In genomic region chr14:73949752-73950734, GRCh38 we compare ENCODE assay signal across 1 cellular context.
TF ChIP-seq lines count a peak whose summit lies in the region.

TSS of gene COQ6 (plus strand) at chr14:73950302. CDS start at chr14:73950333, 31 bp downstream.
A gene with protein sequence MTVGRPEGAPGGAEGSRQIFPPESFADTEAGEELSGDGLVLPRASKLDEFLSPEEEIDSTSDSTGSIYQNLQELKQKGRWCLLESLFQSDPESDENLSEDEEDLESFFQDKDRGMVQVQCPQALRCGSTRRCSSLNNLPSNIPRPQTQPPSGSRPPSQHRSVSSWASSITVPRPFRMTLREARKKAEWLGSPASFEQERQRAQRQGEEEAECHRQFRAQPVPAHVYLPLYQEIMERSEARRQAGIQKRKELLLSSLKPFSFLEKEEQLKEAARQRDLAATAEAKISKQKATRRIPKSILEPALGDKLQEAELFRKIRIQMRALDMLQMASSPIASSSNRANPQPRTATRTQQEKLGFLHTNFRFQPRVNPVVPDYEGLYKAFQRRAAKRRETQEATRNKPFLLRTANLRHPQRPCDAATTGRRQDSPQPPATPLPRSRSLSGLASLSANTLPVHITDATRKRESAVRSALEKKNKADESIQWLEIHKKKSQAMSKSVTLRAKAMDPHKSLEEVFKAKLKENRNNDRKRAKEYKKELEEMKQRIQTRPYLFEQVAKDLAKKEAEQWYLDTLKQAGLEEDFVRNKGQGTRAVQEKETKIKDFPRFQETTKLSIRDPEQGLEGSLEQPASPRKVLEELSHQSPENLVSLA (minus strand): TSS chr14:73950094. CDS start chr14:73950026, 68 bp downstream.

TF ChIP-seq in HepG2, 621 proteins besides CTCF, POLR2A, EP300 and RAD21 (continued from another document and continues in another):
- TF ChIP-seq TRAFD1 (CRISPR knock-in tag; IDR thresholded peaks at IDR 0.05; ENCODE audit: borderline replicate concordance) = no peak
- TF ChIP-seq, protein P1, sequence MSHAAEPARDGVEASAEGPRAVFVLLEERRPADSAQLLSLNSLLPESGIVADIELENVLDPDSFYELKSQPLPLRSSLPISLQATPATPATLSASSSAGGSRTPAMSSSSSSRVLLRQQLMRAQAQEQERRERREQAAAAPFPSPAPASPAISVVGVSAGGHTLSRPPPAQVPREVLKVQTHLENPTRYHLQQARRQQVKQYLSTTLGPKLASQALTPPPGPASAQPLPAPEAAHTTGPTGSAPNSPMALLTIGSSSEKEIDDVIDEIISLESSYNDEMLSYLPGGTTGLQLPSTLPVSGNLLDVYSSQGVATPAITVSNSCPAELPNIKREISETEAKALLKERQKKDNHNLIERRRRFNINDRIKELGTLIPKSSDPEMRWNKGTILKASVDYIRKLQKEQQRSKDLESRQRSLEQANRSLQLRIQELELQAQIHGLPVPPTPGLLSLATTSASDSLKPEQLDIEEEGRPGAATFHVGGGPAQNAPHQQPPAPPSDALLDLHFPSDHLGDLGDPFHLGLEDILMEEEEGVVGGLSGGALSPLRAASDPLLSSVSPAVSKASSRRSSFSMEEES (CRISPR knock-in tag; IDR thresholded peaks at IDR 0.05) = peak; percentile 30
- peak; percentile 68 for TF ChIP-seq MEIS1 (CRISPR knock-in tag; IDR thresholded peaks at IDR 0.05; ENCODE audit: borderline replicate concordance)
- TF ChIP-seq BATF2 (CRISPR knock-in tag; IDR thresholded peaks at IDR 0.05) = no peak
- TF ChIP-seq ZNF292 (CRISPR knock-in tag; IDR thresholded peaks at IDR 0.05; ENCODE audit: borderline replicate concordance, low read depth) = peak; percentile 51; the same call in 1 of the 2 replicates
- TF ChIP-seq ZNF770 (CRISPR knock-in tag; IDR thresholded peaks at IDR 0.05) = no peak; the same call in 1 of the 2 replicates
- TF ChIP-seq PHF8 (CRISPR knock-in tag; IDR thresholded peaks at IDR 0.05) = peak; percentile 98
- no peak for TF ChIP-seq LCORL (IDR thresholded peaks at IDR 0.05)
- TF ChIP-seq LCORL (CRISPR knock-in tag; IDR thresholded peaks at IDR 0.05) = peak; percentile 56; the same call in 1 of the 2 replicates
- TF ChIP-seq HNRNPH1 (optimal IDR thresholded peaks at IDR 0.05; ENCODE audit: low read depth, low read length) = no peak
- no peak for TF ChIP-seq ZNF101 (CRISPR knock-in tag; IDR thresholded peaks at IDR 0.05; ENCODE audit: borderline replicate concordance, low read depth)
- TF ChIP-seq ZBTB38 (CRISPR knock-in tag; IDR thresholded peaks at IDR 0.05) = peak; percentile 81; the same call in 1 of the 2 replicates
- TF ChIP-seq, protein P2, sequence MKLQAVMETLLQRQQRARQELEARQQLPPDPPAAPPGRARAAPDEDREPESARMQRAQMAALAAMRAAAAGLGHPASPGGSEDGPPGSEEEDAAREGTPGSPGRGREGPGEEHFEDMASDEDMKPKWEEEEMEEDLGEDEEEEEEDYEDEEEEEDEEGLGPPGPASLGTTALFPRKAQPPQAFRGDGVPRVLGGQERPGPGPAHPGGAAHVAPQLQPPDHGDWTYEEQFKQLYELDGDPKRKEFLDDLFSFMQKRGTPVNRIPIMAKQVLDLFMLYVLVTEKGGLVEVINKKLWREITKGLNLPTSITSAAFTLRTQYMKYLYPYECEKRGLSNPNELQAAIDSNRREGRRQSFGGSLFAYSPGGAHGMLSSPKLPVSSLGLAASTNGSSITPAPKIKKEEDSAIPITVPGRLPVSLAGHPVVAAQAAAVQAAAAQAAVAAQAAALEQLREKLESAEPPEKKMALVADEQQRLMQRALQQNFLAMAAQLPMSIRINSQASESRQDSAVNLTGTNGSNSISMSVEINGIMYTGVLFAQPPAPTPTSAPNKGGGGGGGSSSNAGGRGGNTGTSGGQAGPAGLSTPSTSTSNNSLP (IDR thresholded peaks at IDR 0.05; ENCODE audit: low read depth, low read length) = peak; percentile 43; the same call in 1 of the 2 replicates
- peak; percentile 16; the same call in 1 of the 2 replicates for TF ChIP-seq NFAT5 (CRISPR knock-in tag; IDR thresholded peaks at IDR 0.05)
- no peak; the same call in 1 of the 2 replicates for TF ChIP-seq AFF4 (CRISPR knock-in tag; IDR thresholded peaks at IDR 0.05)
- TF ChIP-seq NR2F2 (IDR thresholded peaks at IDR 0.05; ENCODE audit: borderline replicate concordance, low read depth) = 0 out of 2 replicates have a peak, but pooled peaks have one; percentile 43
- peak; percentile 70; the same call in 1 of the 2 replicates for TF ChIP-seq LBX2 (CRISPR knock-in tag; IDR thresholded peaks at IDR 0.05; ENCODE audit: borderline replicate concordance)
- peak; percentile 41; the same call in 1 of the 2 replicates for TF ChIP-seq ZNF235 (CRISPR knock-in tag; IDR thresholded peaks at IDR 0.05; ENCODE audit: borderline replicate concordance)
- TF ChIP-seq, protein P3, sequence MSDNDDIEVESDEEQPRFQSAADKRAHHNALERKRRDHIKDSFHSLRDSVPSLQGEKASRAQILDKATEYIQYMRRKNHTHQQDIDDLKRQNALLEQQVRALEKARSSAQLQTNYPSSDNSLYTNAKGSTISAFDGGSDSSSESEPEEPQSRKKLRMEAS (IDR thresholded peaks at IDR 0.05) = peak; percentile 72
- TF ChIP-seq ZNF577 (CRISPR knock-in tag; IDR thresholded peaks at IDR 0.05; ENCODE audit: borderline replicate concordance, low read depth) = no peak
- TF ChIP-seq MATR3 (CRISPR knock-in tag; IDR thresholded peaks at IDR 0.05) = no peak
- TF ChIP-seq, protein P4, sequence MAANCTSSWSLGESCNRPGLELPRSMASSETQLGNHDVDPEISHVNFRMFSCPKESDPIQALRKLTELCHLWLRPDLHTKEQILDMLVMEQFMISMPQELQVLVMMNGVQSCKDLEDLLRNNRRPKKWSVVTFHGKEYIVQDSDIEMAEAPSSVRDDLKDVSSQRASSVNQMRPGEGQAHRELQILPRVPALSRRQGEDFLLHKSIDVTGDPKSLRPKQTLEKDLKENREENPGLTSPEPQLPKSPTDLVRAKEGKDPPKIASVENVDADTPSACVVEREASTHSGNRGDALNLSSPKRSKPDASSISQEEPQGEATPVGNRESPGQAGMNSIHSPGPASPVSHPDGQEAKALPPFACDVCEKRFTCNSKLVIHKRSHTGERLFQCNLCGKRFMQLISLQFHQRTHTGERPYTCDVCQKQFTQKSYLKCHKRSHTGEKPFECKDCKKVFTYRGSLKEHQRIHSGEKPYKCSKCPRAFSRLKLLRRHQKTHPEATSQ (CRISPR knock-in tag; IDR thresholded peaks at IDR 0.05; ENCODE audit: borderline replicate concordance) = peak; percentile 67; the same call in 1 of the 2 replicates
- TF ChIP-seq NONO (IDR thresholded peaks at IDR 0.05) = no peak
- peak; percentile 85 for TF ChIP-seq NONO (CRISPR knock-in tag; conservative IDR thresholded peaks at IDR 0.05)
- TF ChIP-seq MXD3 (CRISPR knock-in tag; IDR thresholded peaks at IDR 0.05) = peak; percentile 84
- no peak; the same call in 1 of the 2 replicates for TF ChIP-seq GPN1 (CRISPR knock-in tag; IDR thresholded peaks at IDR 0.05; ENCODE audit: borderline replicate concordance)
- TF ChIP-seq ZSCAN21 (CRISPR knock-in tag; IDR thresholded peaks at IDR 0.05; ENCODE audit: borderline replicate concordance) = no peak; the same call in 1 of the 2 replicates
- TF ChIP-seq ZNF782 (CRISPR knock-in tag; IDR thresholded peaks at IDR 0.05; ENCODE audit: borderline replicate concordance) = 0 out of 2 replicates have a peak, but pooled peaks have one; percentile 50
- TF ChIP-seq THAP11 (CRISPR knock-in tag; IDR thresholded peaks at IDR 0.05) = peak; percentile 87
- no peak for TF ChIP-seq ZNF766 (CRISPR knock-in tag; IDR thresholded peaks at IDR 0.05; ENCODE audit: borderline replicate concordance)
- peak; percentile 91 for TF ChIP-seq HOXA3 (CRISPR knock-in tag; IDR thresholded peaks at IDR 0.05)
- TF ChIP-seq ZNF136 (CRISPR knock-in tag; IDR thresholded peaks at IDR 0.05; ENCODE audit: low read depth) = peak; percentile 69; the same call in 1 of the 2 replicates
